In the genomic region with DNA sequence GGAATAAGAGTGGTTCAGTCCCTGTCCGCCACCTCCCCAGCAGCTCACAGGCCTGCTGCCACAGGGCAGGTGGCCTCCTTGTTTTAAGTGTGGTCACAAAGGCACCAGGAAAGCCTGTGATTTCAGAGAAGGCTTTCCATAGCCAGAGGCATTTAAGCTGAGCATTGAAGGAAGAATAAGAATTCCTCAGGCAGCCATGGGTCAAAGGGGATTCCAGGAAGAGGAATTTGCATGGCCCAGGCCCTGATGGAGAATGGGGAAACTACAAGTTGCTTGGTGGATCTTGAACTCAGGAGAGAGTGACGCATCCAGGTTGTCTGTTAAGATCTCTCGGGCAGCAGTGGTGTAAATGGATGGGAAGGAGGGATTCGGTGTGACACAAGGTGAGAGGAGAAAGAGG, we compare ENCODE assay signal across 32 cellular contexts.
"Had no signal": no experiment of that assay in that cellular context is flagged by ENCODE, and none has a peak within 500 bp of the region (broad histone marks: within the 10 kb centered on the region; RNA-seq: fewer than 3 reads in every experiment).

No MANE protein-coding gene starts in this region.

- H3K27ac ChIP-seq: brain microvascular endothelial cell, heart right ventricle, right atrium auricular region, stomach, thyroid gland, upper lobe of right lung, WERI-Rb-1 had no signal

- H3K9me3 Mint-ChIP-seq: activated CD4-positive, alpha-beta memory T cell treated with anti-CD3 and anti-CD28 coated beads, Interleukin-2, amount 10 ng/mL, durations not matched to agents 7 days and 5 days; activated CD4-positive, alpha-beta T cell treated with anti-CD3 and anti-CD28 coated beads, Interleukin-2, amount 10 ng/mL, durations not matched to agents 7 days and 5 days; activated T-helper 17 cell treated with anti-CD3 and anti-CD28 coated beads, Interleukin-2, amount 50 U/mL, for 72 hours had no signal

- H3K4me1 ChIP-seq: heart right ventricle, right atrium auricular region, stomach, thyroid gland, upper lobe of right lung had no signal

- H3K27me3 ChIP-seq: brain microvascular endothelial cell, thyroid gland had no signal

- H3K4me1 Mint-ChIP-seq: activated CD4-positive, alpha-beta memory T cell treated with anti-CD3 and anti-CD28 coated beads, Interleukin-2, amount 10 ng/mL, durations not matched to agents 7 days and 5 days; activated CD4-positive, alpha-beta T cell treated with anti-CD3 and anti-CD28 coated beads, Interleukin-2, amount 10 ng/mL, durations not matched to agents 7 days and 5 days; activated T-helper 17 cell treated with anti-CD3 and anti-CD28 coated beads, Interleukin-2, amount 50 U/mL, for 72 hours; mesothelial cell of epicardium; naive thymus-derived CD4-positive, alpha-beta T cell; stimulated activated naive B cell treated with anti-CD40 and anti-IgM and Interleukin-4, amounts not matched to agents 10 μg/mL and 1 μg/mL and 100 μg/mL, for 72 hours had no signal

- H3K27ac Mint-ChIP-seq: activated CD4-positive, alpha-beta memory T cell treated with anti-CD3 and anti-CD28 coated beads, Interleukin-2, amount 10 ng/mL, durations not matched to agents 7 days and 5 days; activated CD4-positive, alpha-beta T cell treated with anti-CD3 and anti-CD28 coated beads, Interleukin-2, amount 10 ng/mL, durations not matched to agents 7 days and 5 days; activated T-helper 17 cell treated with anti-CD3 and anti-CD28 coated beads, Interleukin-2, amount 50 U/mL, for 72 hours; mesothelial cell of epicardium; naive thymus-derived CD4-positive, alpha-beta T cell; stimulated activated naive B cell treated with anti-CD40 and anti-IgM and Interleukin-4, amounts not matched to agents 10 μg/mL and 1 μg/mL and 100 μg/mL, for 72 hours; T-helper 17 cell had no signal

- H3K4me3 Mint-ChIP-seq: activated CD4-positive, alpha-beta memory T cell treated with anti-CD3 and anti-CD28 coated beads, Interleukin-2, amount 10 ng/mL, durations not matched to agents 7 days and 5 days; activated CD4-positive, alpha-beta T cell treated with anti-CD3 and anti-CD28 coated beads, Interleukin-2, amount 10 ng/mL, durations not matched to agents 7 days and 5 days; activated T-cell treated with anti-CD3 and anti-CD28 coated beads, Interleukin-2, amount 50 U/mL, for 4 hours; activated T-helper 17 cell treated with anti-CD3 and anti-CD28 coated beads, Interleukin-2, amount 50 U/mL, for 72 hours; mesothelial cell of epicardium; naive thymus-derived CD4-positive, alpha-beta T cell; neural crest cell; stimulated activated naive B cell treated with anti-CD40 and anti-IgM and Interleukin-4, amounts not matched to agents 10 μg/mL and 1 μg/mL and 100 μg/mL, for 72 hours; T-helper 17 cell had no signal

- H3K9me3 ChIP-seq: thyroid gland, upper lobe of right lung had no signal

- H3K4me2 ChIP-seq: smooth muscle cell had no signal

- H3K36me3 ChIP-seq: brain microvascular endothelial cell, heart right ventricle, right atrium auricular region, stomach, thyroid gland, upper lobe of right lung, WERI-Rb-1 had no signal

- H3K36me3 Mint-ChIP-seq: mesothelial cell of epicardium; stimulated activated naive B cell treated with anti-CD40 and anti-IgM and Interleukin-4, amounts not matched to agents 10 μg/mL and 1 μg/mL and 100 μg/mL, for 72 hours had no signal

- ATAC-seq: activated T-cell treated with anti-CD3 and anti-CD28 coated beads, Interleukin-2, amount 50 U/mL, for 4 hours; activated T-helper 17 cell treated with anti-CD3 and anti-CD28 coated beads, Interleukin-2, amount 50 U/mL, for 72 hours; esophagus mucosa; heart right ventricle; left cardiac atrium; naive thymus-derived CD4-positive, alpha-beta T cell; stimulated activated naive B cell treated with anti-CD40 and anti-IgM and Interleukin-4, amounts not matched to agents 10 μg/mL and 1 μg/mL and 100 μg/mL, for 72 hours; T-helper 17 cell; upper lobe of right lung had no signal

- DNase-seq: activated CD4-positive, alpha-beta memory T cell treated with anti-CD3 and anti-CD28 coated beads, Interleukin-2, amount 10 ng/mL, durations not matched to agents 7 days and 5 days; activated CD4-positive, alpha-beta T cell treated with anti-CD3 and anti-CD28 coated beads, Interleukin-2, amount 10 ng/mL, durations not matched to agents 7 days and 5 days; activated CD4-positive, CD25-positive, alpha-beta regulatory T cell treated with anti-CD3 and anti-CD28 coated beads, Interleukin-2, amount 50 U/mL, for 72 hours; activated CD8-positive, alpha-beta memory T cell treated with anti-CD3 and anti-CD28 coated beads, Interleukin-2, amount 50 U/mL, for 48 hours; activated gamma-delta T cell treated with Interleukin-2 at 50 U/mL for 16 hours; activated naive CD4-positive, alpha-beta T cell treated with anti-CD3 and anti-CD28 coated beads, Interleukin-2, amount 50 U/mL, for 16 hours; activated T-cell treated with anti-CD3 and anti-CD28 coated beads, Interleukin-2, amount 50 U/mL, for 4 hours; amniotic stem cell; brain microvascular endothelial cell; caudate nucleus; foreskin fibroblast; heart right ventricle; left cardiac atrium; mammary epithelial cell; naive thymus-derived CD4-positive, alpha-beta T cell; stimulated activated CD4-positive, alpha-beta T cell treated with anti-CD3 and anti-CD28 coated beads, Interleukin-1b, Interleukin-23, amount 100 ng/mL, for 48 hours; stimulated activated CD4-positive, alpha-beta T cell treated with anti-CD3 and anti-CD28 coated beads, Interleukin-4, amount 100 ng/mL, for 4 hours; stimulated activated CD8-positive, alpha-beta memory T cell treated with anti-CD3 and anti-CD28 coated beads, Interleukin-4, amount 100 ng/mL, for 48 hours; stimulated activated naive B cell treated with anti-CD40 and anti-IgM and Interleukin-4, amounts not matched to agents 10 μg/mL and 1 μg/mL and 100 μg/mL, for 72 hours; stomach; SW 1271; T-helper 17 cell; T1000; thyroid gland; upper lobe of right lung; WERI-Rb-1 had no signal

- H3K4me3 ChIP-seq: heart right ventricle, right atrium auricular region, smooth muscle cell, stomach, thyroid gland, upper lobe of right lung had no signal
